Comparison of ENCODE assay signal across 8 cellular contexts in genomic region chr4:75672461-75673026, GRCh38. TPM values are rescaled to one million over a fixed set of nuclear protein-coding genes. Genes with fewer than 3 reads are reported as not detected.
A peak's percentile ranks its signal among the peaks of the same experiment; 100 is the strongest.
DNase-seq lines count a peak whose midpoint lies in the region; ATAC-seq lines count a peak whose summit lies in the region.

No MANE protein-coding gene starts in this region.

- no peaks in the 10 kb centered on the region for H3K9me3 ChIP-seq in mesodermal cell (ENCODE audit: control insufficient read depth, low read length)

- peaks cover 4% of the 10 kb centered on the region for H3K4me1 ChIP-seq in mesodermal cell (ENCODE audit: control insufficient read depth, insufficient read depth, low read length, poor library complexity, severe bottlenecking)

- 0% methylated on average over 33 to 35 of the region's 44 CpGs for WGBS in mesodermal cell (ENCODE audit: insufficient coverage in 2 of 2), 2 experiments

- H3K4me1 Mint-ChIP-seq in effector memory CD8-positive, alpha-beta T cell (ENCODE audit: low read depth in 2 of 2): peaks cover 43% of the 10 kb centered on the region in 2 donors

- no peaks in the 10 kb centered on the region for H3K27me3 Mint-ChIP-seq in effector memory CD8-positive, alpha-beta T cell

- peak overlapping the region; percentile 99 for H3K27ac ChIP-seq in mesodermal cell (ENCODE audit: low read depth, low read length, severe bottlenecking)

- peak; percentile 8 for ATAC-seq in GM18508 (IDR thresholded peaks at IDR 0.05; ENCODE audit: insufficient read depth, unreplicated experiment)
- peak; percentile 24 for ATAC-seq in HG03064 (IDR thresholded peaks at IDR 0.05; ENCODE audit: low read depth, unreplicated experiment)
- peak; percentile 23 for ATAC-seq in effector memory CD8-positive, alpha-beta T cell (replicated peaks)

- H3K4me3 ChIP-seq in mesodermal cell (ENCODE audit: extremely low read depth, insufficient read depth, low read length, poor library complexity, severe bottlenecking): peak overlapping the region; percentile 92

- no peaks in the 10 kb centered on the region for H3K9me3 Mint-ChIP-seq in effector memory CD8-positive, alpha-beta T cell

- H3K36me3 Mint-ChIP-seq in effector memory CD8-positive, alpha-beta T cell (ENCODE audit: insufficient read depth): peaks cover 33% of the 10 kb centered on the region

- H3K27ac Mint-ChIP-seq in effector memory CD8-positive, alpha-beta T cell: peak overlapping the region; percentile 99

- H3K36me3 ChIP-seq in mesodermal cell (ENCODE audit: control insufficient read depth, insufficient read depth, low read length): peaks cover 7% of the 10 kb centered on the region

- in situ Hi-C loops in ACHN (cut with HindIII; ENCODE audit: low pct_ligation_motif_present, low pct_unique_long_range_greater_than_20kb, low sequenced_read_pairs): no loop called here

- peak; percentile 50 for DNase-seq in ACHN
- peak; percentile 66 for DNase-seq in NCI-H748 (lab: John Stamatoyannopoulos, UW; ENCODE audit: unreplicated experiment)
- DNase-seq in activated CD8-positive, alpha-beta memory T cell treated with anti-CD3 and anti-CD28 coated beads for 24 hours: peak; percentile 92
- DNase-seq in effector memory CD8-positive, alpha-beta T cell: peak; percentile 79
- DNase-seq in stimulated activated CD8-positive, alpha-beta memory T cell treated with anti-CD3 and anti-CD28 coated beads, Interleukin-15, amount 100 ng/mL, for 4 hours (ENCODE audit: low read depth in 2 of 2): peak; percentile 57 to 61

- peak overlapping the region; percentile 100 for H3K4me3 Mint-ChIP-seq in effector memory CD8-positive, alpha-beta T cell

RNA-seq across cellular contexts. Expression of gene G3BP2, which starts 0.7 kb away (rescaled TPM):
- 157 TPM for polyA plus RNA-seq in mesodermal cell (2013, experiment 1 of 2)
- polyA plus RNA-seq in mesodermal cell (2013, experiment 2 of 2): 159 TPM

RNA-seq across cellular contexts. Expression of gene CDKL2, which starts 42.2 kb away (rescaled TPM):
- polyA plus RNA-seq in mesodermal cell (2013, experiment 1 of 2): 0.18 TPM
- polyA plus RNA-seq in mesodermal cell (2013, experiment 2 of 2): 0.46 TPM

RNA-seq across cellular contexts. Expression of gene USO1, which starts 51.8 kb away (rescaled TPM):
- polyA plus RNA-seq in mesodermal cell (2013, experiment 1 of 2): 78.9 TPM
- 94.5 TPM for polyA plus RNA-seq in mesodermal cell (2013, experiment 2 of 2)

Comparison
In these comparisons a context has a peak if more than half of its experiments do, and no peak if none do; other contexts are left out.
1. Peak in every context shown above with its lines: DNase-seq, ATAC-seq, H3K4me3 ChIP-seq and H3K27ac ChIP-seq.